Comparison of ENCODE assay signal across 8 cellular contexts in genomic region chr1:109792056-109792831, GRCh38. TPM values are rescaled to one million over a fixed set of nuclear protein-coding genes. Genes with fewer than 3 reads are reported as not detected.
DNase-seq lines count a peak whose midpoint lies in the region; ATAC-seq and TF ChIP-seq lines count a peak whose summit lies in the region.

No MANE protein-coding gene starts in this region.

- H3K36me3 ChIP-seq in adrenal gland (replicated peaks in 1 of 2) (no peaks in the 10 kb centered on the region), psoas muscle (ENCODE audit: insufficient read depth in 1 of 2, low read depth in 1 of 2) (no peaks in the 10 kb centered on the region)

- ATAC-seq in psoas muscle (peak; percentile 33 to 66 (median 50)), GM19467 (IDR thresholded peaks at IDR 0.05; ENCODE audit: unreplicated experiment) (no peak)

- TF ChIP-seq CTCF in adrenal gland (IDR thresholded peaks at IDR 0.05) (peak in 3 of 6 experiments; percentile 19 to 37 (median 20)), psoas muscle (IDR thresholded peaks at IDR 0.05) (no peak), GM20000 (IDR thresholded peaks at IDR 0.05; ENCODE audit: extremely low read depth, missing control alignments) (no peak)

- peak overlapping the region in 1 of 5 donors; percentile 38 for H3K27ac ChIP-seq in adrenal gland
- no peak overlapping the region for H3K27ac ChIP-seq in psoas muscle

- H3K9me3 ChIP-seq in adrenal gland (replicated peaks in 1 of 3), result no peaks in the 10 kb centered on the region
- H3K9me3 ChIP-seq in psoas muscle, result no peaks in the 10 kb centered on the region

- H3K4me3 ChIP-seq in adrenal gland, result no peak overlapping the region
- no peak overlapping the region for H3K4me3 ChIP-seq in psoas muscle

- H3K4me1 ChIP-seq in adrenal gland (replicated peaks in 1 of 2) (peaks cover 11 to 34% of the 10 kb centered on the region in 2 donors), psoas muscle (peaks cover 20% of the 10 kb centered on the region)

- H3K27me3 ChIP-seq in adrenal gland (no peaks in the 10 kb centered on the region), psoas muscle (ENCODE audit: insufficient read depth in 3 of 3, low read length in 2 of 3) (no peaks in the 10 kb centered on the region)

- TF ChIP-seq POLR2A in adrenal gland (IDR thresholded peaks at IDR 0.05), result no peak

- WGBS in adrenal gland, 4 donors, result 40 to 51% (median 50%) methylated on average over 14 to 18 of the region's 18 CpGs
- 32 to 37% (median 33%) methylated on average over 18 of the region's 18 CpGs for WGBS in psoas muscle, 3 donors

- peak; percentile 90 for DNase-seq in DMS79 treated with DMSO at 0.1 percent for 48 hours (lab: John Stamatoyannopoulos, UW)
- peak; percentile 99 for DNase-seq in M059J (ENCODE audit: low read depth)
- DNase-seq in adrenal gland, result peak; percentile 59 to 88 (median 76)
- DNase-seq in cardiac septum (ENCODE audit: low spot score), result peak; percentile 84
- peak; percentile 65 to 66 for DNase-seq in psoas muscle
- DNase-seq in NOMO-1 (lab: John Stamatoyannopoulos, UW; ENCODE audit: unreplicated experiment in 2 of 2), result no peak
- no peak for DNase-seq in GM20000 (ENCODE audit: low spot score)

- intact Hi-C loops in adrenal gland (cut with DNase I) (loop anchor here in 1 of 2 donors (5.0 kb wide), 1 partner anchor 120 kb away; the partner anchor contains the start of gene CSF1), cardiac septum (cut with DNase I) (loop anchor here (5.0 kb wide), 3 partner anchors 105 to 190 kb away; partner anchors contain the start of genes AHCYL1 and CSF1), psoas muscle (cut with DNase I) (loop anchor here (5.0 kb wide), 2 partner anchors 120 to 125 kb away; partner anchors contain the start of gene CSF1 (in 1 of the 2))

RNA-seq across cellular contexts. Expression of gene EPS8L3, which starts 28.5 kb away (rescaled TPM):
- total RNA-seq in M059J (2014; rRNA removed; shearing (Covaris generic)), result not detected in 2 replicates
- under 1 TPM in 1 of 8 donors, not detected in 7; 0.32 TPM for total RNA-seq in adrenal gland
- polyA plus RNA-seq in adrenal gland, result under 1 TPM in 1 of 3 donors, not detected in 2; 0.08 TPM
- not detected for total RNA-seq in cardiac septum
- under 1 TPM in 1 of 4 donors, not detected in 3; 0.64 TPM for total RNA-seq in psoas muscle
- under 1 TPM in 2 of 3 donors, not detected in 1; 0.03 to 0.57 TPM for polyA plus RNA-seq in psoas muscle

RNA-seq across cellular contexts. Expression of gene GSTM3, which starts 51.4 kb away (rescaled TPM):
- total RNA-seq in M059J (2014; rRNA removed; shearing (Covaris generic)), result 159 and 216 TPM in 2 replicates
- total RNA-seq in adrenal gland, result 100 to 1,000 TPM in 2 of 8 donors, 10 to 100 TPM in 6; 14.5 to 117 (median 58.2) TPM
- 10 to 100 TPM; 50.2 to 88.1 (median 74.1) TPM for polyA plus RNA-seq in adrenal gland
- total RNA-seq in cardiac septum, result 93.2 TPM
- total RNA-seq in psoas muscle, result 10 to 100 TPM; 10.1 to 49.4 (median 25.4) TPM
- polyA plus RNA-seq in psoas muscle, result 10 to 100 TPM; 39.8 to 79.8 (median 42.3) TPM

Comparison
In these comparisons a context has a peak if more than half of its experiments do, and no peak if none do; other contexts are left out.
1. DNase-seq: peak in DMS79 treated with DMSO at 0.1 percent for 48 hours (single experiment), M059J (single experiment), adrenal gland (7 of 7), cardiac septum (single experiment) and psoas muscle (2 of 2); none in NOMO-1 (0 of 2) and GM20000 (single experiment).